Comparison of ENCODE assay signal across 5 cellular contexts in genomic region chr16:55113195-55113594, GRCh38.
"Had no signal": no experiment of that assay in that cellular context is flagged by ENCODE, and none has a peak within 500 bp of the region (broad histone marks: within the 10 kb centered on the region; RNA-seq: fewer than 3 reads in every experiment).

No MANE protein-coding gene starts in this region.

- ATAC-seq: GM23338, K562 had no signal

- H3K27ac Mint-ChIP-seq: GM23338, H9 had no signal

- H3K4me3 Mint-ChIP-seq: GM23338, H9 had no signal

- H3K4me1 Mint-ChIP-seq: GM23338 had no signal

- DNase-seq: H9, HCEC 1CT, IMR-90 had no signal

- H3K9me3 Mint-ChIP-seq: GM23338, H9 had no signal
